In the genomic region with DNA sequence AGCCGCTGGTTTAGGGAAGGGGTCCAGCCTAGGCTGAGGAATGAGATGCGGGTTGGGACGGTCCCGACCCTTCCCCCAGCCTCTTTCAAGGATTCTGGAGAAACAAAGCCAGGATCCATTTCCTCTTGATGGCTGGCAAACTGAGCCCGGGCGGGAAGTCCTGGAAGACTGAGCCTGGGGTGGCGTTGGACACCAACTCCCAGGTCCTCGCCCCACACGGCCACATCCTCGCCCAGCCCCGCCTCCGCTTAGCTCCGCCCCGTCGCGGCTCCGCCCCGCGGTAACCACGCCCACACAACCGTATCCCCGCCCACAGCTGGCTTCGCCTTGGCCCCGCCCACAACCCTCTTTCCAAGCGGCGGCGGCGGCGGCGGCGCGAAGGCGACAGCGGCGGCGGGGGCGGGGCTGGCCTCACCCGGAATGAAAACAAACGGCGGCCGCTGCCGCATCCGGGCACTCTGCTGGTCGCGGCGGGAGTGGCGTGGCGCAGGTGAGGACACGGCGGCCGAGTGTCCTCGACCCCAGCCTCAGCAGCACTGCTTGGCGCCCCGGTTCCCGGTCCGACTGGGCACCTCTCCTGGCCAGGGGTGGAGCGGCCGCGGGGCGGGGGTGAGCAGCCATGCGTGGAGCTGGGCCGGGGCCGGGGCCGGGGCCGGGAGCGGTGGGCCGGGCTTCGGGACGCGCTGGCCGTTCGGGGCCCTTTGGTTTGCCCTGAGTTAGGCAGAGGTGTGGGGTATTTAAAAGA, we compare ENCODE assay signal across 8 cellular contexts. TPM values are rescaled to one million over a fixed set of nuclear protein-coding genes. Genes with fewer than 3 reads are reported as not detected.
DNase-seq lines count a peak whose midpoint lies in the region; ATAC-seq and TF ChIP-seq lines count a peak whose summit lies in the region.

A gene with protein sequence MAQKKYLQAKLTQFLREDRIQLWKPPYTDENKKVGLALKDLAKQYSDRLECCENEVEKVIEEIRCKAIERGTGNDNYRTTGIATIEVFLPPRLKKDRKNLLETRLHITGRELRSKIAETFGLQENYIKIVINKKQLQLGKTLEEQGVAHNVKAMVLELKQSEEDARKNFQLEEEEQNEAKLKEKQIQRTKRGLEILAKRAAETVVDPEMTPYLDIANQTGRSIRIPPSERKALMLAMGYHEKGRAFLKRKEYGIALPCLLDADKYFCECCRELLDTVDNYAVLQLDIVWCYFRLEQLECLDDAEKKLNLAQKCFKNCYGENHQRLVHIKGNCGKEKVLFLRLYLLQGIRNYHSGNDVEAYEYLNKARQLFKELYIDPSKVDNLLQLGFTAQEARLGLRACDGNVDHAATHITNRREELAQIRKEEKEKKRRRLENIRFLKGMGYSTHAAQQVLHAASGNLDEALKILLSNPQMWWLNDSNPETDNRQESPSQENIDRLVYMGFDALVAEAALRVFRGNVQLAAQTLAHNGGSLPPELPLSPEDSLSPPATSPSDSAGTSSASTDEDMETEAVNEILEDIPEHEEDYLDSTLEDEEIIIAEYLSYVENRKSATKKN (plus strand): TSS at position 456 of the 745 bp plus-strand sequence. CDS start 3,538 bp downstream, outside the sequence.

- DNase-seq in CMK (ENCODE audit: low read depth) (peak; percentile 58), OCI-M1 (lab: John Stamatoyannopoulos, UW) (peak; percentile 90), epithelial cell of prostate (ENCODE audit: low read depth, low spot score) (peak; percentile 8), mucosa of descending colon (peak; percentile 95 to 98 (median 95))
- DNase-seq in activated T-cell treated with anti-CD3 and anti-CD28 coated beads, Interleukin-2, amount 50 U/mL, for 1 hour: peak; percentile 97
- DNase-seq in stimulated activated CD8-positive, alpha-beta memory T cell treated with anti-CD3 and anti-CD28 coated beads, Interleukin-4, amount 100 ng/mL, for 1 hour (ENCODE audit: low read depth in 2 of 2, low spot score in 1 of 2): peak; percentile 83 to 86

- no peaks in the 10 kb centered on the region for H3K27me3 ChIP-seq in HUES6 (ENCODE audit: control insufficient read depth, insufficient read depth, low read length)

- H3K4me3 ChIP-seq in HUES6 (ENCODE audit: low read depth, low read length) (peak within 1 kb of the TSS; percentile 78), mucosa of descending colon (peak within 1 kb of the TSS; percentile 62)

- intact Hi-C loops in mucosa of descending colon (cut with DNase I, micrococcal nuclease): no loop called here

- peak within 1 kb of the TSS; percentile 66 for H3K9ac ChIP-seq in HUES6 (ENCODE audit: low read length)

- H3K36me3 ChIP-seq in HUES6 (ENCODE audit: control insufficient read depth, insufficient read depth, low read length): peaks cover 18% of the 10 kb centered on the region
- H3K36me3 ChIP-seq in mucosa of descending colon (ENCODE audit: low read depth): no peaks in the 10 kb centered on the region

- H3K27ac ChIP-seq in HUES6 (ENCODE audit: low read depth, low read length) (peak within 1 kb of the TSS; percentile 26; the same call in 1 of the 2 replicates), epithelial cell of prostate (peak within 1 kb of the TSS; percentile 44)

- H3K4me1 ChIP-seq in HUES6 (ENCODE audit: control insufficient read depth, insufficient read depth, low read length) (0 out of 2 replicates have a peak, but pooled peaks cover 4% of the 10 kb centered on the region), mucosa of descending colon (ENCODE audit: low read depth) (peaks cover 25% of the 10 kb centered on the region)

- H3K9me3 ChIP-seq in HUES6 (ENCODE audit: control insufficient read depth, insufficient read depth, low read depth, low read length) (no peaks in the 10 kb centered on the region), mucosa of descending colon (no peaks in the 10 kb centered on the region)

- no peak for TF ChIP-seq CTCF in mucosa of descending colon (IDR thresholded peaks at IDR 0.05)

- ATAC-seq in GM21360 (IDR thresholded peaks at IDR 0.05; ENCODE audit: unreplicated experiment) (peak; percentile 59), mucosa of descending colon (peak; percentile 99)

RNA-seq across cellular contexts. Expression of the gene that starts here (rescaled TPM):
- 10 to 100 TPM; 66.2 to 77.5 (median 76.9) TPM for total RNA-seq in mucosa of descending colon

Comparison
In these comparisons a context has a peak if more than half of its experiments do, and no peak if none do; other contexts are left out.
1. Peak in every context shown above with its lines: DNase-seq, ATAC-seq, H3K4me3 ChIP-seq and H3K27ac ChIP-seq.
2. DNase-seq: peak in every context shown above with its lines; median percentile 97 in activated T-cell treated with anti-CD3 and anti-CD28 coated beads, Interleukin-2, amount 50 U/mL, for 1 hour; 95 in mucosa of descending colon; 90 in OCI-M1; 84 in stimulated activated CD8-positive, alpha-beta memory T cell treated with anti-CD3 and anti-CD28 coated beads, Interleukin-4, amount 100 ng/mL, for 1 hour; 58 in CMK; 8 in epithelial cell of prostate.